ENCODE assay signal across 9 cellular contexts in genomic region chr4:181971411-181971810, GRCh38.
DNase-seq lines count a peak whose midpoint lies in the region; ATAC-seq and FAIRE-seq lines count a peak whose summit lies in the region.
"Had no signal": no experiment of that assay in that cellular context is flagged by ENCODE, and none has a peak within 500 bp of the region (broad histone marks: within the 10 kb centered on the region; RNA-seq: fewer than 3 reads in every experiment).

No MANE protein-coding gene starts in this region.

- peak; percentile 71 for DNase-seq in MV-4-11 (lab: John Stamatoyannopoulos, UW)
- DNase-seq in naive B cell = no peak
- no peak for DNase-seq in neuronal stem cell (ENCODE audit: low spot score)
- DNase-seq in activated effector memory CD4-positive, alpha-beta T cell treated with anti-CD3 and anti-CD28 coated beads, Interleukin-2, amount 50 U/mL, for 16 hours = no peak
- DNase-seq in HTR-8/SVneo (ENCODE audit: insufficient read length, low spot score) = no peak
- DNase-seq in NCI-H446 treated with DMSO at 0.1 percent for 48 hours (lab: John Stamatoyannopoulos, UW) = no peak
- DNase-seq: activated CD4-positive, alpha-beta T cell treated with anti-CD3 and anti-CD28 coated beads, Interleukin-2, amount 10 ng/mL, durations not matched to agents 7 days and 5 days had no signal

- no peak overlapping the region for H2AK5ac ChIP-seq in neuronal stem cell (ENCODE audit: low read depth, low read length)

- H3K36me3 ChIP-seq in neuronal stem cell (replicated peaks in 1 of 2; ENCODE audit: control insufficient read depth in 2 of 2, insufficient read depth in 2 of 2, low read length in 2 of 2) = no peaks in the 10 kb centered on the region

- H3K18ac ChIP-seq in neuronal stem cell (ENCODE audit: low read length) = no peak overlapping the region

- no peaks in the 10 kb centered on the region for H3K27me3 Mint-ChIP-seq in naive B cell
- H3K27me3 Mint-ChIP-seq: activated CD4-positive, alpha-beta T cell treated with anti-CD3 and anti-CD28 coated beads, Interleukin-2, amount 10 ng/mL, durations not matched to agents 7 days and 5 days had no signal

- H2BK15ac ChIP-seq in neuronal stem cell (ENCODE audit: low read length) = no peak overlapping the region

- H3K4me1 ChIP-seq in neuronal stem cell (ENCODE audit: control insufficient read depth in 2 of 2, insufficient read depth in 1 of 2, low read depth in 1 of 2, low read length in 2 of 2) = no peaks in the 10 kb centered on the region

- no peak overlapping the region for H3K4ac ChIP-seq in neuronal stem cell (ENCODE audit: low read length)

- H3K14ac ChIP-seq in neuronal stem cell (ENCODE audit: low read length) = no peak overlapping the region

- H3K4me3 ChIP-seq in neuronal stem cell (ENCODE audit: low read length in 2 of 2) = no peak overlapping the region

- ATAC-seq in GM18909 (IDR thresholded peaks at IDR 0.05; ENCODE audit: poor library complexity, unreplicated experiment) (peak; percentile 85), HG02678 (IDR thresholded peaks at IDR 0.05; ENCODE audit: unreplicated experiment) (peak; percentile 82), naive B cell (ENCODE audit: low read depth in 2 of 2) (peak in 1 of 2 donors; percentile 28)

- H3K27me3 ChIP-seq in neuronal stem cell (ENCODE audit: control insufficient read depth in 3 of 3, insufficient read depth in 3 of 3, low read depth in 1 of 3, low read length in 3 of 3) = no peaks in the 10 kb centered on the region

- H3K27ac ChIP-seq in neuronal stem cell (replicated peaks; ENCODE audit: low read length) = no peak overlapping the region

- no peak overlapping the region for H3K27ac Mint-ChIP-seq in naive B cell
- H3K27ac Mint-ChIP-seq: activated CD4-positive, alpha-beta T cell treated with anti-CD3 and anti-CD28 coated beads, Interleukin-2, amount 10 ng/mL, durations not matched to agents 7 days and 5 days had no signal

- H3K4me1 Mint-ChIP-seq in naive B cell = peaks cover 0 to 16% (median 10%) of the 10 kb centered on the region in 3 donors

- no peaks in the 10 kb centered on the region for H3K79me1 ChIP-seq in neuronal stem cell (ENCODE audit: low read depth, low read length)

- H3K4me3 Mint-ChIP-seq in naive B cell = peak overlapping the region in 5 of 8 donors; percentile 16 to 51 (median 28)
- H3K4me3 Mint-ChIP-seq: activated CD4-positive, alpha-beta T cell treated with anti-CD3 and anti-CD28 coated beads, Interleukin-2, amount 10 ng/mL, durations not matched to agents 7 days and 5 days had no signal

- no peak overlapping the region for H4K8ac ChIP-seq in neuronal stem cell (ENCODE audit: low read depth, low read length)

- no peak overlapping the region for H2AFZ ChIP-seq in neuronal stem cell (ENCODE audit: low read length)

- H2BK120ac ChIP-seq in neuronal stem cell (ENCODE audit: low read depth, low read length) = no peak overlapping the region

- no peak for FAIRE-seq in HTR-8/SVneo (lab: Jason Lieb, UNC)

- H3K23ac ChIP-seq in neuronal stem cell (ENCODE audit: low read depth, low read length, poor library complexity) = no peak overlapping the region

- H3K9me3 Mint-ChIP-seq in naive B cell = peaks cover 0 to 13% (median 3%) of the 10 kb centered on the region in 7 donors

- H3K9me3 ChIP-seq in neuronal stem cell (replicated peaks in 1 of 2; ENCODE audit: control insufficient read depth in 2 of 2, insufficient read depth in 1 of 2, low read depth in 1 of 2, low read length in 2 of 2) = no peaks in the 10 kb centered on the region

- no CpG with 5 or more reads among the region's 4 CpGs for WGBS in neuronal stem cell (ENCODE audit: extremely low coverage in 2 of 2, insufficient read length in 2 of 2, insufficient replicate concordance in 1 of 2), 2 donors

- no peak overlapping the region for H3K9ac ChIP-seq in neuronal stem cell (ENCODE audit: low read depth, low read length, poor library complexity)

- H2BK12ac ChIP-seq in neuronal stem cell (ENCODE audit: low read length) = no peak overlapping the region

- no peaks in the 10 kb centered on the region for H3K36me3 Mint-ChIP-seq in naive B cell

- no peak overlapping the region for H2BK5ac ChIP-seq in neuronal stem cell (ENCODE audit: low read length)

- no peak overlapping the region for H4K91ac ChIP-seq in neuronal stem cell (ENCODE audit: low read depth, low read length, poor library complexity)

- H3K4me2 ChIP-seq in neuronal stem cell (ENCODE audit: insufficient read depth, low read length, poor library complexity, severe bottlenecking) = no peak overlapping the region
